Comparison of ENCODE assay signal across 8 cellular contexts in genomic region chr4:26459054-26459755, GRCh38.
DNase-seq lines count a peak whose midpoint lies in the region; ATAC-seq and TF ChIP-seq lines count a peak whose summit lies in the region.

No MANE protein-coding gene starts in this region.

- peak; percentile 32 for TF ChIP-seq CTCF in WI38 (IDR thresholded peaks at IDR 0.05; ENCODE audit: low read depth, low read length)

- H3K4me3 ChIP-seq in WI38 (ENCODE audit: low read depth, low read length), result peak overlapping the region; percentile 45

- DNase-seq in NCI-H82 (lab: John Stamatoyannopoulos, UW) (peak; percentile 49), NCI-H82 treated with DMSO at 0.1 percent for 48 hours (lab: John Stamatoyannopoulos, UW; ENCODE audit: unreplicated experiment) (no peak), NCI-H1105 (lab: John Stamatoyannopoulos, UW) (peak; percentile 0), germinal center (ENCODE audit: low spot score) (peak; percentile 62), putamen (ENCODE audit: low spot score) (peak; percentile 8)

- ATAC-seq in GM21786 (IDR thresholded peaks at IDR 0.05; ENCODE audit: unreplicated experiment) (peak; percentile 52), HG02763 (IDR thresholded peaks at IDR 0.05; ENCODE audit: unreplicated experiment) (no peak)
